In the genomic region with DNA sequence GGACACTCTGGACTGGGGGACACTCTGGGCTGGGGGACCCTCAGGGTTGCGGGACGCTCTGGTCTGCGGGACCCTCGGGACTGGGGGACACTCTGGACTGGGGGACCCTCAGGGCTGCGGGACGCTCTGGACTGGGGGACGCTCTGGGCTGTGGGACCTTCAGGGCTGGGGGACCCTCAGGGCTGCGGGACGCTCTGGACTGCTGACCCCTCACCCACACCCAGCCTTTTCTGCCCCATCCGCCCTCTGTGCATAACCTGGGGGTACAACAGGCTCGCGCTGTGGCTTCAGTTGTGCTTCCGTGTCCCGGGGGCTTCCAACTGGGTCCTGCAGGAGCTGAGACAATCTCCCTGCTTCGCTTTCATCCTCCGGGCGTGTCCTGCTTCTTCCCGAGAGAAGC, we compare ENCODE assay signal across 29 cellular contexts.
DNase-seq lines count a peak whose midpoint lies in the region; ATAC-seq lines count a peak whose summit lies in the region.
"Had no signal": no experiment of that assay in that cellular context is flagged by ENCODE, and none has a peak within 500 bp of the region (broad histone marks: within the 10 kb centered on the region; RNA-seq: fewer than 3 reads in every experiment).

No MANE protein-coding gene starts in this region.

- no peaks in the 10 kb centered on the region for H3K36me3 ChIP-seq in neuronal stem cell (replicated peaks in 1 of 2; ENCODE audit: control insufficient read depth in 2 of 2, insufficient read depth in 2 of 2, low read length in 2 of 2)
- H3K36me3 ChIP-seq: BE2C; BLaER1; BLaER1 treated with 17β-estradiol and CSF1 and Interleukin-3, amounts not matched to agents 10 nM and 100 nM had no signal

- H2AK5ac ChIP-seq in neuronal stem cell (ENCODE audit: low read depth, low read length): peak overlapping the region; percentile 86

- no peaks in the 10 kb centered on the region for H3K79me1 ChIP-seq in neuronal stem cell (ENCODE audit: low read depth, low read length)

- peak; percentile 62 for DNase-seq in Right ventricle myocardium inferior (ENCODE audit: missing footprints)
- no peak for DNase-seq in right cardiac atrium
- no peak for DNase-seq in neuronal stem cell (ENCODE audit: low spot score)
- DNase-seq in sciatic nerve (ENCODE audit: low spot score): no peak
- no peak for DNase-seq in NCI-H82 (lab: John Stamatoyannopoulos, UW)
- DNase-seq in NK-92 treated with Interleukin-12 subunit alpha and Interleukin-12 subunit beta, amount 100 ng/mL, for 24 hours (lab: John Stamatoyannopoulos, UW): no peak
- DNase-seq: 8988T; ACHN; AML-193; BE2C; C1 segment of cervical spinal cord; Caco-2; Calu3; CD4-positive, alpha-beta T cell; CD4-positive, CD25-positive, alpha-beta regulatory T cell; CD8-positive, alpha-beta memory T cell; CD8-positive, alpha-beta T cell; COR-L47; DMS 273 treated with DMSO at 0.1 percent for 48 hours; DMS153; DMS79; DMS79 treated with DMSO at 0.1 percent for 48 hours; DND-41; EL had no signal

- H3K18ac ChIP-seq in neuronal stem cell (ENCODE audit: low read length): no peak overlapping the region

- H3K9me3 ChIP-seq in right cardiac atrium (ENCODE audit: control insufficient read depth, low read length) (no peaks in the 10 kb centered on the region), neuronal stem cell (replicated peaks in 1 of 2; ENCODE audit: control insufficient read depth in 2 of 2, insufficient read depth in 1 of 2, low read depth in 1 of 2, low read length in 2 of 2) (peaks cover 0 to 6% of the 10 kb centered on the region in 2 donors)
- H3K9me3 ChIP-seq: A549; BE2C; BLaER1; BLaER1 treated with 17β-estradiol and CSF1 and Interleukin-3, amounts not matched to agents 10 nM and 100 nM; Caco-2 had no signal

- intact Hi-C loops in Right ventricle myocardium inferior (cut with DNase I) (no loop called here), right cardiac atrium (cut with DNase I) (no loop called here), sciatic nerve (cut with DNase I) (no loop called here)

- H3K27me3 ChIP-seq in right cardiac atrium (ENCODE audit: control insufficient read depth, insufficient read depth) (no peaks in the 10 kb centered on the region), neuronal stem cell (ENCODE audit: control insufficient read depth in 3 of 3, insufficient read depth in 3 of 3, low read depth in 1 of 3, low read length in 3 of 3) (no peaks in the 10 kb centered on the region)
- H3K27me3 ChIP-seq: BE2C; BLaER1; BLaER1 treated with 17β-estradiol and CSF1 and Interleukin-3, amounts not matched to agents 10 nM and 100 nM had no signal

- no peak overlapping the region for H3K23ac ChIP-seq in neuronal stem cell (ENCODE audit: low read depth, low read length, poor library complexity)

- no peak overlapping the region for H2BK15ac ChIP-seq in neuronal stem cell (ENCODE audit: low read length)

- H3K27ac ChIP-seq in right cardiac atrium (ENCODE audit: low read length) (no peak overlapping the region), neuronal stem cell (replicated peaks; ENCODE audit: low read length) (no peak overlapping the region)
- H3K27ac ChIP-seq: 22Rv1; A549; BLaER1; BLaER1 treated with 17β-estradiol and CSF1 and Interleukin-3, amounts not matched to agents 10 nM and 100 nM; C4-2B had no signal

- H2BK5ac ChIP-seq in neuronal stem cell (ENCODE audit: low read length): no peak overlapping the region

- H2BK12ac ChIP-seq in neuronal stem cell (ENCODE audit: low read length): no peak overlapping the region

- H3K4me3 ChIP-seq in right cardiac atrium (ENCODE audit: low read length) (no peak overlapping the region), neuronal stem cell (ENCODE audit: low read length in 2 of 2) (no peak overlapping the region)
- H3K4me3 ChIP-seq: A549; BLaER1; BLaER1 treated with 17β-estradiol and CSF1 and Interleukin-3, amounts not matched to agents 10 nM and 100 nM had no signal

- ATAC-seq in Right ventricle myocardium inferior: no peak
- ATAC-seq in right cardiac atrium: no peak
- ATAC-seq in sciatic nerve: peak; percentile 22
- ATAC-seq: A549; CD8-positive, alpha-beta T cell had no signal

- no peak overlapping the region for H3K4me2 ChIP-seq in neuronal stem cell (ENCODE audit: insufficient read depth, low read length, poor library complexity, severe bottlenecking)
- H3K4me2 ChIP-seq: A549; BLaER1; BLaER1 treated with 17β-estradiol and CSF1 and Interleukin-3, amounts not matched to agents 10 nM and 100 nM had no signal

- WGBS in right cardiac atrium: 91% methylated on average over 16 of the region's 18 CpGs
- WGBS in neuronal stem cell (ENCODE audit: extremely low coverage in 2 of 2, insufficient read length in 2 of 2, insufficient replicate concordance in 1 of 2), 2 donors: no CpG with 5 or more reads among the region's 18 CpGs

- no peak overlapping the region for H2BK120ac ChIP-seq in neuronal stem cell (ENCODE audit: low read depth, low read length)

- no peak overlapping the region for H2AFZ ChIP-seq in neuronal stem cell (ENCODE audit: low read length)

- no peak overlapping the region for H4K91ac ChIP-seq in neuronal stem cell (ENCODE audit: low read depth, low read length, poor library complexity)

- H3K14ac ChIP-seq in neuronal stem cell (ENCODE audit: low read length): peak overlapping the region; percentile 4

- no peak overlapping the region for H3K9ac ChIP-seq in neuronal stem cell (ENCODE audit: low read depth, low read length, poor library complexity)
- H3K9ac ChIP-seq: BLaER1; BLaER1 treated with 17β-estradiol and CSF1 and Interleukin-3, amounts not matched to agents 10 nM and 100 nM had no signal

- H3K4me1 ChIP-seq in right cardiac atrium (ENCODE audit: control insufficient read depth, insufficient read depth, low read length) (no peaks in the 10 kb centered on the region), neuronal stem cell (ENCODE audit: control insufficient read depth in 2 of 2, insufficient read depth in 1 of 2, low read depth in 1 of 2, low read length in 2 of 2) (no peaks in the 10 kb centered on the region)
- H3K4me1 ChIP-seq: A549; BE2C; BLaER1; BLaER1 treated with 17β-estradiol and CSF1 and Interleukin-3, amounts not matched to agents 10 nM and 100 nM; Caco-2 had no signal

- H3K4ac ChIP-seq in neuronal stem cell (ENCODE audit: low read length): no peak overlapping the region

- H4K8ac ChIP-seq in neuronal stem cell (ENCODE audit: low read depth, low read length): no peak overlapping the region
